27 cellular contexts compared by ENCODE assay signal in the genomic region with DNA sequence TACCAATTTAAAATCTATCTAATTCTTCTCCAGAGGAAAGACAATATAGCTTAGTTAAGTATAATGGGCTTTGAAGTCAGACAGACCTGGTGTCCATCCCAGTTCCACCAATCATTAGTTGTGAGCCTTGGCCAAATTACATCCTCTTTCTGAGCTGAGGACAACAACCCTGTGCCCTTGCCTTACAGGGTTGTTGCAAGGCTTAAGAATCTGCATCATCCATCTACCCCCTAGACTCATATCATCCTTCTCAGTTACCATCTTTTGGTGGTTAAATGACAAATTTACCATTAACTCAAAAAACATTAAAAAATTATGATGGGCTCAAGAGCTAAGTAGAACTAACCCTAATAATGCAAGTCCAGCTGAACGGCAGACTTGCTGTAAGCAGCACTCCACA.
"Had no signal": no experiment of that assay in that cellular context is flagged by ENCODE, and none has a peak within 500 bp of the region (broad histone marks: within the 10 kb centered on the region; RNA-seq: fewer than 3 reads in every experiment).

No MANE protein-coding gene starts in this region.

- H3K4me3 ChIP-seq: coronary artery, dorsolateral prefrontal cortex, heart left ventricle, spleen, uterus had no signal

- H3K27me3 ChIP-seq: brain microvascular endothelial cell, dorsolateral prefrontal cortex, heart left ventricle, spleen, uterus had no signal

- DNase-seq: activated CD4-positive, alpha-beta memory T cell treated with anti-CD3 and anti-CD28 coated beads for 36 hours; activated CD4-positive, alpha-beta T cell treated with anti-CD3 and anti-CD28 coated beads, Interleukin-2, amount 10 ng/mL, durations not matched to agents 24 days and 14 days; activated gamma-delta T cell; activated naive CD4-positive, alpha-beta T cell treated with anti-CD3 and anti-CD28 coated beads, Interleukin-2, amount 10 ng/mL, durations not matched to agents 7 days and 5 days; activated naive CD8-positive, alpha-beta T cell treated with anti-CD3 and anti-CD28 coated beads, Interleukin-2, amount 10 ng/mL, durations not matched to agents 7 days and 5 days; brain microvascular endothelial cell; dorsolateral prefrontal cortex; effector memory CD4-positive, alpha-beta T cell; heart left ventricle; hypothalamus; immature natural killer cell; kidney; left colon; posterior cingulate gyrus; right cardiac atrium; spleen; stimulated activated CD4-positive, alpha-beta T cell treated with anti-CD3 and anti-CD28 coated beads, Interleukin-2, amount 100 ng/mL, for 48 hours; substantia nigra; T-helper 9 cell; uterus had no signal

- H3K9me3 ChIP-seq: uterus had no signal

- H3K36me3 ChIP-seq: brain microvascular endothelial cell, heart left ventricle, uterus had no signal

- H3K27me3 Mint-ChIP-seq: activated CD4-positive, alpha-beta memory T cell treated with anti-CD3 and anti-CD28 coated beads for 36 hours; activated CD4-positive, alpha-beta T cell treated with anti-CD3 and anti-CD28 coated beads, Interleukin-2, amount 10 ng/mL, durations not matched to agents 24 days and 14 days; activated naive CD4-positive, alpha-beta T cell treated with anti-CD3 and anti-CD28 coated beads, Interleukin-2, amount 10 ng/mL, durations not matched to agents 7 days and 5 days; activated naive CD8-positive, alpha-beta T cell treated with anti-CD3 and anti-CD28 coated beads, Interleukin-2, amount 10 ng/mL, durations not matched to agents 7 days and 5 days; memory B cell; stimulated activated naive CD8-positive, alpha-beta T cell treated with anti-CD3 and anti-CD28 coated beads, Interleukin-15, Interleukin-2, amounts not matched to agents 100 ng/mL and 50 ng/mL, for 24 hours; type B pancreatic cell had no signal

- H3K4me3 Mint-ChIP-seq: activated CD4-positive, alpha-beta memory T cell treated with anti-CD3 and anti-CD28 coated beads for 36 hours; activated CD4-positive, alpha-beta T cell treated with anti-CD3 and anti-CD28 coated beads, Interleukin-2, amount 10 ng/mL, durations not matched to agents 24 days and 14 days; activated naive CD4-positive, alpha-beta T cell treated with anti-CD3 and anti-CD28 coated beads, Interleukin-2, amount 10 ng/mL, durations not matched to agents 7 days and 5 days; activated naive CD8-positive, alpha-beta T cell treated with anti-CD3 and anti-CD28 coated beads, Interleukin-2, amount 10 ng/mL, durations not matched to agents 7 days and 5 days; activated T-helper 1 cell treated with anti-CD3 and anti-CD28 coated beads, Interleukin-12 subunit alpha, Interleukin-12 subunit beta, Interleukin-2, Interleukin-4 antibody, amounts not matched to agents 30 ng/mL and 10 ng/mL and 1 ng/mL, durations not matched to agents 14 hours and 24 hours and 36 hours; immature natural killer cell; memory B cell; nephron; stimulated activated naive CD8-positive, alpha-beta T cell treated with anti-CD3 and anti-CD28 coated beads, Interleukin-15, Interleukin-2, amounts not matched to agents 100 ng/mL and 50 ng/mL, for 24 hours; type B pancreatic cell had no signal

- H3K36me3 Mint-ChIP-seq: activated CD4-positive, alpha-beta memory T cell treated with anti-CD3 and anti-CD28 coated beads for 36 hours; type B pancreatic cell had no signal

- H3K27ac ChIP-seq: brain microvascular endothelial cell, coronary artery, dorsolateral prefrontal cortex, heart left ventricle, spleen, uterus, VCaP had no signal

- ATAC-seq: heart left ventricle, left colon, right cardiac atrium had no signal

- H3K4me1 ChIP-seq: uterus had no signal

- H3K27ac Mint-ChIP-seq: activated CD4-positive, alpha-beta memory T cell treated with anti-CD3 and anti-CD28 coated beads for 36 hours; activated CD4-positive, alpha-beta T cell treated with anti-CD3 and anti-CD28 coated beads, Interleukin-2, amount 10 ng/mL, durations not matched to agents 24 days and 14 days; activated naive CD4-positive, alpha-beta T cell treated with anti-CD3 and anti-CD28 coated beads, Interleukin-2, amount 10 ng/mL, durations not matched to agents 7 days and 5 days; activated naive CD8-positive, alpha-beta T cell treated with anti-CD3 and anti-CD28 coated beads, Interleukin-2, amount 10 ng/mL, durations not matched to agents 7 days and 5 days; activated T-helper 1 cell treated with anti-CD3 and anti-CD28 coated beads, Interleukin-12 subunit alpha, Interleukin-12 subunit beta, Interleukin-2, Interleukin-4 antibody, amounts not matched to agents 30 ng/mL and 10 ng/mL and 1 ng/mL, durations not matched to agents 14 hours and 24 hours and 36 hours; memory B cell; nephron; stimulated activated naive CD8-positive, alpha-beta T cell treated with anti-CD3 and anti-CD28 coated beads, Interleukin-15, Interleukin-2, amounts not matched to agents 100 ng/mL and 50 ng/mL, for 24 hours; type B pancreatic cell had no signal

- H3K9me3 Mint-ChIP-seq: activated T-helper 1 cell treated with anti-CD3 and anti-CD28 coated beads, Interleukin-12 subunit alpha, Interleukin-12 subunit beta, Interleukin-2, Interleukin-4 antibody, amounts not matched to agents 30 ng/mL and 10 ng/mL and 1 ng/mL, durations not matched to agents 14 hours and 24 hours and 36 hours; immature natural killer cell; memory B cell; stimulated activated naive CD8-positive, alpha-beta T cell treated with anti-CD3 and anti-CD28 coated beads, Interleukin-15, Interleukin-2, amounts not matched to agents 100 ng/mL and 50 ng/mL, for 24 hours; type B pancreatic cell had no signal
